ENCODE assay signal across 33 cellular contexts in genomic region chr16:49953090-49953489, GRCh38.
"Had no signal": no experiment of that assay in that cellular context is flagged by ENCODE, and none has a peak within 500 bp of the region (broad histone marks: within the 10 kb centered on the region; RNA-seq: fewer than 3 reads in every experiment).

No MANE protein-coding gene starts in this region.

- H3K27ac ChIP-seq: adrenal gland, body of pancreas, brain microvascular endothelial cell, breast epithelium, VCaP had no signal

- H3K36me3 ChIP-seq: adrenal gland, brain microvascular endothelial cell, breast epithelium had no signal

- H3K9me3 ChIP-seq: adrenal gland, body of pancreas, breast epithelium had no signal

- H3K27me3 ChIP-seq: adrenal gland, body of pancreas, brain microvascular endothelial cell, breast epithelium had no signal

- H3K4me3 ChIP-seq: adrenal gland, body of pancreas, breast epithelium had no signal

- DNase-seq: activated B cell treated with CpG ODN at 0.5 μM for 24 hours; activated CD4-positive, alpha-beta memory T cell treated with anti-CD3 and anti-CD28 coated beads for 36 hours; activated CD4-positive, alpha-beta T cell treated with anti-CD3 and anti-CD28 coated beads for 4 hours; activated CD4-positive, alpha-beta T cell treated with anti-CD3 and anti-CD28 coated beads, Interleukin-2, amount 10 ng/mL, durations not matched to agents 24 days and 14 days; activated CD4-positive, alpha-beta T cell treated with anti-CD3 and anti-CD28 coated beads, Interleukin-2, amount 50 U/mL, for 1 hour; activated CD4-positive, alpha-beta T cell treated with anti-CD3 and anti-CD28 coated beads, Interleukin-2, amount 50 U/mL, for 4 hours; activated CD4-positive, CD25-positive, alpha-beta regulatory T cell treated with anti-CD3 and anti-CD28 coated beads, Interleukin-2, amount 50 U/mL, for 72 hours; activated CD8-positive, alpha-beta memory T cell treated with anti-CD3 and anti-CD28 coated beads, Interleukin-2, amount 50 U/mL, for 4 hours; activated CD8-positive, alpha-beta T cell treated with anti-CD3 and anti-CD28 coated beads for 36 hours; activated effector memory CD4-positive, alpha-beta T cell treated with anti-CD3 and anti-CD28 coated beads, Interleukin-2, amount 50 U/mL, for 16 hours; activated gamma-delta T cell treated with Interleukin-2 at 50 U/mL for 16 hours; activated naive CD4-positive, alpha-beta T cell; activated naive CD4-positive, alpha-beta T cell treated with anti-CD3 and anti-CD28 coated beads for 36 hours; activated naive CD4-positive, alpha-beta T cell treated with anti-CD3 and anti-CD28 coated beads, Interleukin-2, amount 50 U/mL, for 16 hours; activated naive CD8-positive, alpha-beta T cell treated with anti-CD3 and anti-CD28 coated beads for 36 hours; activated T-cell treated with anti-CD3 and anti-CD28 coated beads for 4 hours; activated T-cell treated with anti-CD3 and anti-CD28 coated beads, Interleukin-2, amount 50 U/mL, for 1 hour; activated T-cell treated with anti-CD3 and anti-CD28 coated beads, Interleukin-2, amount 50 U/mL, for 4 hours; activated T-cell treated with anti-CD3 and anti-CD28 coated beads, Interleukin-2, amount 50 U/mL, for 72 hours; adrenal gland; amniotic stem cell; aorta; body of pancreas; central memory CD4-positive, alpha-beta T cell; T-helper 2 cell; T-helper 9 cell had no signal

- ATAC-seq: activated CD8-positive, alpha-beta T cell treated with anti-CD3 and anti-CD28 coated beads for 36 hours; activated naive CD4-positive, alpha-beta T cell treated with anti-CD3 and anti-CD28 coated beads, Interleukin-2, amount 50 U/mL, for 72 hours; activated T-cell treated with anti-CD3 and anti-CD28 coated beads, Interleukin-2, amount 50 U/mL, for 4 hours; activated T-cell treated with anti-CD3 and anti-CD28 coated beads, Interleukin-2, amount 50 U/mL, for 72 hours; activated T-helper 17 cell treated with anti-CD3 and anti-CD28 coated beads, Interleukin-2, amount 50 U/mL, for 72 hours; body of pancreas had no signal

- FAIRE-seq: astrocyte, TTC549 had no signal

- H3K4me1 ChIP-seq: adrenal gland, body of pancreas, breast epithelium had no signal
